Comparison of ENCODE assay signal across 8 cellular contexts in genomic region chr2:3302751-3303582, GRCh38.
A peak's percentile ranks its signal among the peaks of the same experiment; 100 is the strongest.
DNase-seq lines count a peak whose midpoint lies in the region; ATAC-seq, FAIRE-seq and TF ChIP-seq lines count a peak whose summit lies in the region.

No MANE protein-coding gene starts in this region.

- peaks cover 13 to 27% (median 16%) of the 10 kb centered on the region in 3 donors for H3K4me1 Mint-ChIP-seq in T-cell

- dilution Hi-C loops in keratinocyte (cut with MboI; ENCODE audit: extremely low pct_ligation_motif_present, low sequenced_read_pairs): no loop called here

- H3K27me3 ChIP-seq in keratinocyte (ENCODE audit: control insufficient read depth, extremely low read depth, insufficient read depth, low read length) (no peaks in the 10 kb centered on the region), upper lobe of left lung (no peaks in the 10 kb centered on the region)

- H3K36me3 ChIP-seq in keratinocyte (ENCODE audit: control insufficient read depth in 2 of 2, extremely low read depth in 1 of 2, insufficient read depth in 2 of 2, low read length in 2 of 2) (peaks cover 0 to 13% of the 10 kb centered on the region in 2 experiments), upper lobe of left lung (no peaks in the 10 kb centered on the region)

- 74 to 82% methylated on average over 11 to 25 of the region's 25 CpGs for WGBS in upper lobe of left lung, 2 donors

- H3K9me3 ChIP-seq in keratinocyte (ENCODE audit: control insufficient read depth, low read depth, low read length) (no peaks in the 10 kb centered on the region), upper lobe of left lung (no peaks in the 10 kb centered on the region)

- no peaks in the 10 kb centered on the region for H3K27me3 Mint-ChIP-seq in T-cell

- H3K9me3 Mint-ChIP-seq in T-cell: no peaks in the 10 kb centered on the region

- POLR2A ChIA-PET in T-cell (lab: Charles Lee): no interaction called here

- no peak for TF ChIP-seq CTCF in keratinocyte (optimal IDR thresholded peaks at IDR 0.05 in 1 of 3, IDR thresholded peaks at IDR 0.05 in 1 of 3, conservative IDR thresholded peaks at IDR 0.05 in 1 of 3; ENCODE audit: extremely low read depth in 1 of 3, insufficient read depth in 2 of 3, low read length in 3 of 3)
- TF ChIP-seq CTCF in upper lobe of left lung (IDR thresholded peaks at IDR 0.05): no peak

- no peak for FAIRE-seq in keratinocyte (lab: Jason Lieb, UNC)
- FAIRE-seq in urothelium cell line (lab: Jason Lieb, UNC): no peak

- peak overlapping the region in 1 of 2 donors; percentile 70 for H3K27ac Mint-ChIP-seq in T-cell

- H3K4me3 ChIP-seq in keratinocyte (ENCODE audit: control insufficient read depth in 2 of 3, extremely low read depth in 1 of 3, insufficient read depth in 2 of 3, low read depth in 1 of 3, low read length in 3 of 3): no peak overlapping the region
- H3K4me3 ChIP-seq in upper lobe of left lung: peak overlapping the region in 2 of 4 donors; percentile 23 to 32

- H3K4me2 ChIP-seq in keratinocyte (ENCODE audit: control insufficient read depth, extremely low read depth, insufficient read depth, low read depth, low read length): peak overlapping the region; percentile 30

- peak overlapping the region; percentile 12 to 50 (median 34) for H3K4me3 Mint-ChIP-seq in T-cell

- no peak for TF ChIP-seq EP300 in upper lobe of left lung (IDR thresholded peaks at IDR 0.05)

- CTCF ChIA-PET in T-cell (lab: Charles Lee): no interaction called here

- H3K4me1 ChIP-seq in keratinocyte (ENCODE audit: control insufficient read depth, extremely low read depth, insufficient read depth, low read length) (peaks cover 2% of the 10 kb centered on the region), upper lobe of left lung (peaks cover 0 to 9% (median 4%) of the 10 kb centered on the region in 4 donors)

- H2AFZ ChIP-seq in keratinocyte (ENCODE audit: control insufficient read depth, low read length): no peak overlapping the region

- ATAC-seq in GM18867 (IDR thresholded peaks at IDR 0.05; ENCODE audit: unreplicated experiment) (peak; percentile 17), HG02938 (IDR thresholded peaks at IDR 0.05; ENCODE audit: unreplicated experiment) (peak; percentile 20), T-cell (replicated peaks in 1 of 4) (peak in 1 of 4 experiments; percentile 42), upper lobe of left lung (ENCODE audit: low FRiP score in 2 of 2) (peak; percentile 28 to 34)

- DNase-seq in T-cell: no peak
- DNase-seq in keratinocyte (ENCODE audit: low read depth, low spot score): no peak
- no peak for DNase-seq in upper lobe of left lung
- no peak for DNase-seq in stimulated activated CD4-positive, alpha-beta T cell treated with anti-CD3 and anti-CD28 coated beads, Interleukin-2, amount 100 ng/mL, for 24 hours
- DNase-seq in urothelium cell line (ENCODE audit: low spot score): no peak
- DNase-seq in NCI-H510A treated with DMSO at 0.1 percent for 48 hours (lab: John Stamatoyannopoulos, UW): no peak

- peaks cover 17% of the 10 kb centered on the region for H3K36me3 Mint-ChIP-seq in T-cell

- H4K20me1 ChIP-seq in keratinocyte (ENCODE audit: control insufficient read depth, extremely low read depth, insufficient read depth, low read length): peaks cover 3% of the 10 kb centered on the region

- no peak overlapping the region for H3K27ac ChIP-seq in keratinocyte (ENCODE audit: control insufficient read depth, insufficient read depth, low read length)
- peak overlapping the region in 2 of 4 donors; percentile 38 to 77 for H3K27ac ChIP-seq in upper lobe of left lung

- no peaks in the 10 kb centered on the region for H3K9me1 ChIP-seq in keratinocyte (ENCODE audit: control insufficient read depth, extremely low read depth, insufficient read depth, low read length)

- no peak overlapping the region for H3K9ac ChIP-seq in keratinocyte (ENCODE audit: control insufficient read depth, extremely low read depth, insufficient read depth, low read length)

- TF ChIP-seq POLR2A in upper lobe of left lung (IDR thresholded peaks at IDR 0.05): no peak

- no peaks in the 10 kb centered on the region for H3K79me2 ChIP-seq in keratinocyte (ENCODE audit: control insufficient read depth, insufficient read depth, low read length)
